In the genomic region with DNA sequence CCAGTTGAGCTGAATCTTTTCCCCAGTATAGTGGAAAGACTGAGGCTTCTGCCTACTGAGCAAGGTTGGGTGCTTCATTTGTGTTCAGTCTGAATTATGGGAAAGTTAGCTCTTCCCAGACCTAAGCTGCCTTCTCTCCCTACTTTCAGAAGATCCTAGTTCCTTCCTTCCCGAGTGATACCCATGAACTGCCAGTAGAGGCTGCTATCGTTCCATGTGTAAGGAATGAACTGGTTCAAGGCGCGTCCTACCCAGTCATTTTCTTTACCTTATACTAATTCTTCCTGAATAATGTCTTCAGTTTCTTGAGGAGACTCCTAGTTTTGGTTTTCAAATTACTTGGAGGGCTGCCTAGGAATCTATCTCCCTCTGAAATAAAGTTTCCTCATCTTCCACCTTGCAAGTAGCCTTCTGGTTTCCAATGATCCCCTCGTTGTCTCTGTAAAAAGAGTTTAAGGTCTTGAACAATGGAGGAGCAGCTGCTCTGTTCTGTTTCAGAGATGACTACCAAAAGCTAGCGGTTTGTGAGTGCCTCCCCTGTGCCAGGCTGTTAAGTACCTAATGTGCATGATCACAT, we compare ENCODE assay signal across 8 cellular contexts. TPM values are rescaled to one million over a fixed set of nuclear protein-coding genes. Genes with fewer than 3 reads are reported as not detected.
DNase-seq lines count a peak whose midpoint lies in the region; ATAC-seq, FAIRE-seq and TF ChIP-seq lines count a peak whose summit lies in the region.

No MANE protein-coding gene starts in this region.

- H3K4me1 Mint-ChIP-seq in CD14-positive monocyte, result peaks cover 28% of the 10 kb centered on the region

- no peak overlapping the region for H3K4me3 Mint-ChIP-seq in CD14-positive monocyte

- peaks cover 64 to 73% of the 10 kb centered on the region in 2 donors for H3K36me3 Mint-ChIP-seq in CD14-positive monocyte

- peak; percentile 86 for TF ChIP-seq CTCF in CD14-positive monocyte (IDR thresholded peaks at IDR 0.05)
- TF ChIP-seq CTCF in left lung (IDR thresholded peaks at IDR 0.05), result peak; percentile 75 to 91
- TF ChIP-seq CTCF in vagina (IDR thresholded peaks at IDR 0.05), result peak; percentile 68 to 81 (median 70)

- H3K4me1 ChIP-seq in left lung, result peaks cover 0 to 61% of the 10 kb centered on the region in 2 donors
- peaks cover 7% of the 10 kb centered on the region for H3K4me1 ChIP-seq in vagina

- H3K36me3 ChIP-seq in left lung (peaks cover 8 to 75% of the 10 kb centered on the region in 2 donors), vagina (peaks cover 0 to 58% of the 10 kb centered on the region in 2 donors)

- FAIRE-seq in H54 (lab: Jason Lieb, UNC), result no peak

- DNase-seq in CD14-positive monocyte (ENCODE audit: low spot score) (no peak), H54 (ENCODE audit: insufficient read length, low spot score) (peak; percentile 61), NCI-H748 (lab: John Stamatoyannopoulos, UW; ENCODE audit: unreplicated experiment) (peak; percentile 63), cerebellar cortex (ENCODE audit: low spot score) (peak; percentile 79), left lung (no peak), vagina (ENCODE audit: extremely low spot score in 2 of 2) (no peak)
- DNase-seq in activated naive CD4-positive, alpha-beta T cell treated with Interleukin-2 at 50 U/mL for 16 hours, result no peak
- DNase-seq in stimulated activated naive CD8-positive, alpha-beta T cell treated with anti-CD3 and anti-CD28 coated beads, Interleukin-15, Interleukin-2, amounts not matched to agents 100 U/mL and 50 U/mL, for 24 hours, result no peak

- TF ChIP-seq POLR2A in H54 (IDR thresholded peaks at IDR 0.05; ENCODE audit: low read depth, low read length) (no peak), vagina (IDR thresholded peaks at IDR 0.05) (no peak)

- no peaks in the 10 kb centered on the region for H3K9me3 Mint-ChIP-seq in CD14-positive monocyte

- H3K4me3 ChIP-seq in left lung, result no peak overlapping the region
- no peak overlapping the region for H3K4me3 ChIP-seq in vagina

- H3K9me3 ChIP-seq in left lung (no peaks in the 10 kb centered on the region), vagina (no peaks in the 10 kb centered on the region)

- H3K27me3 ChIP-seq in left lung, result no peaks in the 10 kb centered on the region
- no peaks in the 10 kb centered on the region for H3K27me3 ChIP-seq in vagina

- H3K27me3 Mint-ChIP-seq in CD14-positive monocyte (ENCODE audit: low read depth in 3 of 3), result peaks cover 0 to 5% (median 2%) of the 10 kb centered on the region in 3 donors

- peak; percentile 85 for ATAC-seq in left lung
- no peak for ATAC-seq in stimulated activated naive CD8-positive, alpha-beta T cell treated with anti-CD3 and anti-CD28 coated beads, Interleukin-15, Interleukin-2, amounts not matched to agents 100 U/mL and 50 U/mL, for 24 hours

- H3K27ac Mint-ChIP-seq in CD14-positive monocyte, result peak overlapping the region in 1 of 7 donors; percentile 69

- H3K27ac ChIP-seq in left lung (peak overlapping the region; percentile 1 to 7), vagina (no peak overlapping the region)

- intact Hi-C loops in CD14-positive monocyte (cut with micrococcal nuclease) (loop anchor here (2.0 to 10.0 kb wide), 4 partner anchors 93 to 154 kb away; a partner anchor contains a TSS), left lung (cut with DNase I) (loop anchor here in 1 of 2 donors (10.0 kb wide), 1 partner anchor 91 kb away; no protein-coding TSS in a partner anchor), vagina (cut with DNase I) (no loop called here)

RNA-seq across cellular contexts. Expression of a gene that starts 0.9 kb away (rescaled TPM):
- under 1 TPM in 1 of 2 donors, not detected in 1; 0.09 TPM for polyA plus RNA-seq in CD14-positive monocyte
- total RNA-seq in left lung (1 to 10 TPM; 2.1 to 2.6 TPM), vagina (2.2 TPM)

RNA-seq across cellular contexts. Expression of a gene that starts 7.6 kb away (rescaled TPM):
- not detected for polyA plus RNA-seq in CD14-positive monocyte
- total RNA-seq in left lung (100 to 1,000 TPM in 1 of 2 donors, 10 to 100 TPM in 1; 56.6 to 155 TPM), vagina (31.7 TPM)

RNA-seq across cellular contexts. Expression of a gene that starts 10.2 kb away (rescaled TPM):
- polyA plus RNA-seq in CD14-positive monocyte, result 100 to 1,000 TPM; 124 to 137 TPM
- 100 to 1,000 TPM in 1 of 2 donors, 10 to 100 TPM in 1; 95.7 to 131 TPM for total RNA-seq in left lung
- 70.0 TPM for total RNA-seq in vagina

RNA-seq across cellular contexts. Expression of a gene that starts 19.4 kb away (rescaled TPM):
- polyA plus RNA-seq in CD14-positive monocyte, result 100 to 1,000 TPM in 1 of 2 donors, 10 to 100 TPM in 1; 91.8 to 105 TPM
- total RNA-seq in left lung (10 to 100 TPM; 63.8 to 82.6 TPM), vagina (111 TPM)

RNA-seq across cellular contexts. Expression of a gene that starts 44.8 kb away (rescaled TPM):
- polyA plus RNA-seq in CD14-positive monocyte, result not detected
- total RNA-seq in left lung (1 to 10 TPM in 1 of 2 donors, not detected in 1; 1.5 TPM), vagina (not detected)

Comparison
In these comparisons a context has a peak if more than half of its experiments do, and no peak if none do; other contexts are left out.
1. DNase-seq: peak in H54 (single experiment), NCI-H748 (single experiment) and cerebellar cortex (single experiment); none in CD14-positive monocyte (single experiment), left lung (0 of 2), vagina (0 of 2), activated naive CD4-positive, alpha-beta T cell treated with Interleukin-2 at 50 U/mL for 16 hours (single experiment) and stimulated activated naive CD8-positive, alpha-beta T cell treated with anti-CD3 and anti-CD28 coated beads, Interleukin-15, Interleukin-2, amounts not matched to agents 100 U/mL and 50 U/mL, for 24 hours (single experiment).
2. Peak in every context shown above with its lines, with median percentiles within 50 percentile points of each other: CTCF ChIP-seq.